Comparison of ENCODE assay signal across 30 cellular contexts in the genomic region with DNA sequence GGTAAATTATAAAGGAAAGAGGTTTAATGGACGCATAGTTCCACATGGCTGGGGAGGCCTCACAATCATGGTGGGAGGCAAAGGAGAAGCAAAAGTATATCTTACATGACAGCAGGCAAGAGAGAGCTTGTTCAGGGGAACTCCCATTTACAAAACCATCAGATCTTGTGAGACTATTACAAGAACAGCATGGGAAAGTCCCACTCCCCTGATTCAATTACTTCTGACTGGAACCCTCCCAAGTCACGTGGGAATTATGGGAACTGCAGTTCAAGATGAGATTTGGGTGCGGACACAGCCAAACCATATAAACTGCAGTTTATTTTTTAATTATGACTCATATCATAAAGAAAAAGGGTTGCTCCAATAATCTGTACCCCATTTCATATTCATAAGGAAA. TPM values are rescaled to one million over a fixed set of nuclear protein-coding genes. Genes with fewer than 3 reads are reported as not detected.
DNase-seq lines count a peak whose midpoint lies in the region; ATAC-seq and TF ChIP-seq lines count a peak whose summit lies in the region.
"Had no signal": no experiment of that assay in that cellular context is flagged by ENCODE, and none has a peak within 500 bp of the region (broad histone marks: within the 10 kb centered on the region; RNA-seq: fewer than 3 reads in every experiment).

No MANE protein-coding gene starts in this region.

- no peak overlapping the region for H3K27ac Mint-ChIP-seq in activated CD8-positive, alpha-beta T cell treated with anti-CD3 and anti-CD28 coated beads for 36 hours
- H3K27ac Mint-ChIP-seq in activated CD8-positive, alpha-beta T cell treated with anti-CD3 and anti-CD28 coated beads, Interleukin-2, amount 10 ng/mL, durations not matched to agents 7 days and 5 days = no peak overlapping the region
- H3K27ac Mint-ChIP-seq in memory B cell = no peak overlapping the region
- no peak overlapping the region for H3K27ac Mint-ChIP-seq in T-helper 2 cell treated with Interferon-gamma antibody and Interleukin-4, amounts not matched to agents 5 μg/mL and 100 μg/mL, for 36 hours
- H3K27ac Mint-ChIP-seq: B cell had no signal

- no peaks in the 10 kb centered on the region for H3K4me1 Mint-ChIP-seq in activated CD8-positive, alpha-beta T cell treated with anti-CD3 and anti-CD28 coated beads for 36 hours (ENCODE audit: low read depth)
- no peaks in the 10 kb centered on the region for H3K4me1 Mint-ChIP-seq in activated CD8-positive, alpha-beta T cell treated with anti-CD3 and anti-CD28 coated beads, Interleukin-2, amount 10 ng/mL, durations not matched to agents 7 days and 5 days (ENCODE audit: low read depth)
- no peaks in the 10 kb centered on the region for H3K4me1 Mint-ChIP-seq in memory B cell
- no peaks in the 10 kb centered on the region for H3K4me1 Mint-ChIP-seq in T-helper 2 cell treated with Interferon-gamma antibody and Interleukin-4, amounts not matched to agents 5 μg/mL and 100 μg/mL, for 36 hours (ENCODE audit: low read depth)
- H3K4me1 Mint-ChIP-seq: B cell; CD8-positive, alpha-beta memory T cell had no signal

- no peaks in the 10 kb centered on the region for H3K9me3 Mint-ChIP-seq in activated CD8-positive, alpha-beta T cell treated with anti-CD3 and anti-CD28 coated beads for 36 hours
- H3K9me3 Mint-ChIP-seq in activated CD8-positive, alpha-beta T cell treated with anti-CD3 and anti-CD28 coated beads, Interleukin-2, amount 10 ng/mL, durations not matched to agents 7 days and 5 days (ENCODE audit: insufficient read depth) = no peaks in the 10 kb centered on the region
- H3K9me3 Mint-ChIP-seq in memory B cell = peaks cover 1% of the 10 kb centered on the region
- H3K9me3 Mint-ChIP-seq in T-helper 2 cell treated with Interferon-gamma antibody and Interleukin-4, amounts not matched to agents 5 μg/mL and 100 μg/mL, for 36 hours = no peaks in the 10 kb centered on the region
- H3K9me3 Mint-ChIP-seq: CD8-positive, alpha-beta memory T cell had no signal

- intact Hi-C loops in activated CD8-positive, alpha-beta T cell treated with anti-CD3 and anti-CD28 coated beads for 36 hours (cut with micrococcal nuclease) = loop anchor here (10.0 kb wide), 1 partner anchor 76 kb away; no protein-coding TSS in a partner anchor

- peak; percentile 42 for ATAC-seq in activated CD8-positive, alpha-beta T cell treated with anti-CD3 and anti-CD28 coated beads for 36 hours
- ATAC-seq in activated CD8-positive, alpha-beta T cell treated with anti-CD3 and anti-CD28 coated beads, Interleukin-2, amount 10 ng/mL, durations not matched to agents 7 days and 5 days = no peak
- ATAC-seq in memory B cell (ENCODE audit: low read depth) (peak; percentile 73), GM18867 (IDR thresholded peaks at IDR 0.05; ENCODE audit: unreplicated experiment) (no peak)
- ATAC-seq: HepG2, K562 had no signal

- no peaks in the 10 kb centered on the region for H3K9me3 ChIP-seq in HEK293 (ENCODE audit: control insufficient read depth, insufficient read depth, low read depth, low read length)

- POLR2A ChIA-PET in activated CD8-positive, alpha-beta T cell treated with anti-CD3 and anti-CD28 coated beads for 36 hours (lab: Charles Lee) = interaction anchor here (0.6 kb wide), 1 partner anchor 425 kb away, joined by 3 read pairs; no protein-coding TSS in a partner anchor
- POLR2A ChIA-PET in activated CD8-positive, alpha-beta T cell treated with anti-CD3 and anti-CD28 coated beads, Interleukin-2, amount 10 ng/mL, durations not matched to agents 7 days and 5 days (lab: Charles Lee) = no interaction called here
- POLR2A ChIA-PET in HEK293 (lab: Yijun Ruan, JAX) = no interaction called here

- no peaks in the 10 kb centered on the region for H3K36me3 Mint-ChIP-seq in activated CD8-positive, alpha-beta T cell treated with anti-CD3 and anti-CD28 coated beads for 36 hours (ENCODE audit: low read depth)
- no peaks in the 10 kb centered on the region for H3K36me3 Mint-ChIP-seq in activated CD8-positive, alpha-beta T cell treated with anti-CD3 and anti-CD28 coated beads, Interleukin-2, amount 10 ng/mL, durations not matched to agents 7 days and 5 days (ENCODE audit: low read depth)
- peaks cover 1% of the 10 kb centered on the region for H3K36me3 Mint-ChIP-seq in memory B cell
- no peaks in the 10 kb centered on the region for H3K36me3 Mint-ChIP-seq in T-helper 2 cell treated with Interferon-gamma antibody and Interleukin-4, amounts not matched to agents 5 μg/mL and 100 μg/mL, for 36 hours (ENCODE audit: low read depth)
- H3K36me3 Mint-ChIP-seq: CD8-positive, alpha-beta memory T cell had no signal

- no peak overlapping the region for H3K4me3 ChIP-seq in HEK293 (ENCODE audit: low read depth, low read length)
- H3K4me3 ChIP-seq: K562, SK-N-MC had no signal

- DNase-seq in activated CD8-positive, alpha-beta T cell treated with anti-CD3 and anti-CD28 coated beads for 36 hours = no peak
- DNase-seq in activated CD8-positive, alpha-beta T cell treated with anti-CD3 and anti-CD28 coated beads, Interleukin-2, amount 10 ng/mL, durations not matched to agents 7 days and 5 days = no peak
- DNase-seq in CD1c-positive myeloid dendritic cell (ENCODE audit: extremely low spot score) (peak; percentile 45), memory B cell (ENCODE audit: low spot score in 2 of 2) (no peak), NCI-H2029 (lab: John Stamatoyannopoulos, UW) (no peak)
- no peak for DNase-seq in T-helper 2 cell treated with Interferon-gamma antibody and Interleukin-4, amounts not matched to agents 5 μg/mL and 100 μg/mL, for 36 hours (ENCODE audit: low spot score)
- DNase-seq: CD8-positive, alpha-beta memory T cell; DMS 273 treated with DMSO at 0.1 percent for 48 hours; DMS79 treated with DMSO at 0.1 percent for 48 hours; GF-D8; H7; Kasumi-1; NCI-H1105; NCI-H1436 treated with DMSO at 0.1 percent for 48 hours; NCI-H187 treated with DMSO at 0.1 percent for 48 hours; NCI-H2107; NCI-H446; NCI-H524 treated with DMSO at 0.1 percent for 48 hours; NCI-H774; SIG-M5 had no signal

- H3K4me1 ChIP-seq in HEK293 (ENCODE audit: control insufficient read depth, insufficient read depth, low read length) = no peaks in the 10 kb centered on the region

- CTCF ChIA-PET in activated CD8-positive, alpha-beta T cell treated with anti-CD3 and anti-CD28 coated beads for 36 hours (lab: Charles Lee) = interaction anchor here (1.5 kb wide), 1 partner anchor 87 kb away, joined by 3 read pairs; no protein-coding TSS in a partner anchor
- CTCF ChIA-PET in activated CD8-positive, alpha-beta T cell treated with anti-CD3 and anti-CD28 coated beads, Interleukin-2, amount 10 ng/mL, durations not matched to agents 7 days and 5 days (lab: Charles Lee) = interaction anchor here (1.5 kb wide), 1 partner anchor 67 kb away, joined by 6 read pairs; no protein-coding TSS in a partner anchor
- CTCF ChIA-PET in HEK293 (lab: Yijun Ruan, JAX) = interaction anchor here (1.4 kb wide), 1 partner anchor 16 kb away, joined by 9 read pairs; no protein-coding TSS in a partner anchor

- H3K36me3 ChIP-seq in HEK293 (ENCODE audit: control insufficient read depth in 2 of 2, insufficient read depth in 1 of 2, low read length in 2 of 2) = no peaks in the 10 kb centered on the region

- peaks cover 19% of the 10 kb centered on the region for H3K27me3 Mint-ChIP-seq in activated CD8-positive, alpha-beta T cell treated with anti-CD3 and anti-CD28 coated beads for 36 hours
- H3K27me3 Mint-ChIP-seq in activated CD8-positive, alpha-beta T cell treated with anti-CD3 and anti-CD28 coated beads, Interleukin-2, amount 10 ng/mL, durations not matched to agents 7 days and 5 days (ENCODE audit: low read depth) = peaks cover 33% of the 10 kb centered on the region
- peaks cover 4% of the 10 kb centered on the region for H3K27me3 Mint-ChIP-seq in memory B cell
- peaks cover 52% of the 10 kb centered on the region for H3K27me3 Mint-ChIP-seq in T-helper 2 cell treated with Interferon-gamma antibody and Interleukin-4, amounts not matched to agents 5 μg/mL and 100 μg/mL, for 36 hours (ENCODE audit: low read depth)

- TF ChIP-seq CTCF in activated CD8-positive, alpha-beta T cell treated with anti-CD3 and anti-CD28 coated beads for 36 hours (IDR thresholded peaks at IDR 0.05) = no peak
- TF ChIP-seq CTCF in HEK293 (tag by site-specific recombination; IDR thresholded peaks at IDR 0.05) = no peak

- H3K27ac ChIP-seq in HEK293 (ENCODE audit: extremely low read depth, low read depth, low read length) = no peak overlapping the region
- H3K27ac ChIP-seq: 22Rv1, C4-2B, SK-N-MC had no signal

- no peak overlapping the region for H3K4me3 Mint-ChIP-seq in activated CD8-positive, alpha-beta T cell treated with anti-CD3 and anti-CD28 coated beads for 36 hours
- H3K4me3 Mint-ChIP-seq in activated CD8-positive, alpha-beta T cell treated with anti-CD3 and anti-CD28 coated beads, Interleukin-2, amount 10 ng/mL, durations not matched to agents 7 days and 5 days = no peak overlapping the region
- no peak overlapping the region for H3K4me3 Mint-ChIP-seq in memory B cell
- H3K4me3 Mint-ChIP-seq in T-helper 2 cell treated with Interferon-gamma antibody and Interleukin-4, amounts not matched to agents 5 μg/mL and 100 μg/mL, for 36 hours = no peak overlapping the region
- H3K4me3 Mint-ChIP-seq: B cell; CD8-positive, alpha-beta memory T cell had no signal

TF ChIP-seq in HEK293, 187 proteins besides CTCF, POLR2A, EP300 and RAD21:
- TF ChIP-seq ZNF223 (tag by site-specific recombination; IDR thresholded peaks at IDR 0.05) = no peak
- TF ChIP-seq WT1 (tag by site-specific recombination; IDR thresholded peaks at IDR 0.05) = 0 out of 2 replicates have a peak, but pooled peaks have one; percentile 18

RNA-seq across cellular contexts. Expression of gene HLA-DQA2, which starts 22.3 kb away (rescaled TPM):
- total RNA-seq in activated CD8-positive, alpha-beta T cell treated with anti-CD3 and anti-CD28 coated beads for 36 hours = under 1 TPM in 1 of 2 experiments, not detected in 1; 0.18 TPM
- total RNA-seq in activated CD8-positive, alpha-beta T cell treated with anti-CD3 and anti-CD28 coated beads, Interleukin-2, amount 10 ng/mL, durations not matched to agents 7 days and 5 days = not detected
- total RNA-seq: H7, HepG2, HT-29, K562, M059J had no signal

RNA-seq across cellular contexts. Expression of gene HLA-DQB2, which starts 44.5 kb away (rescaled TPM):
- under 1 TPM in 1 of 2 experiments, not detected in 1; 0.60 TPM for total RNA-seq in activated CD8-positive, alpha-beta T cell treated with anti-CD3 and anti-CD28 coated beads for 36 hours
- total RNA-seq in activated CD8-positive, alpha-beta T cell treated with anti-CD3 and anti-CD28 coated beads, Interleukin-2, amount 10 ng/mL, durations not matched to agents 7 days and 5 days = under 1 TPM in 1 of 2 experiments, not detected in 1; 0.32 TPM
- total RNA-seq: H7, HepG2, HT-29, K562, M059J had no signal

RNA-seq across cellular contexts. Expression of gene HLA-DQB1, which starts 52.4 kb away (rescaled TPM):
- 1 to 10 TPM; 5.3 to 6.9 TPM for total RNA-seq in activated CD8-positive, alpha-beta T cell treated with anti-CD3 and anti-CD28 coated beads for 36 hours
- total RNA-seq in activated CD8-positive, alpha-beta T cell treated with anti-CD3 and anti-CD28 coated beads, Interleukin-2, amount 10 ng/mL, durations not matched to agents 7 days and 5 days = 10 to 100 TPM; 13.4 to 15.1 TPM
- total RNA-seq: HepG2, HT-29, M059J had no signal

Comparison
In these comparisons a context has a peak if more than half of its experiments do, and no peak if none do; other contexts are left out.
1. ATAC-seq: peak in activated CD8-positive, alpha-beta T cell treated with anti-CD3 and anti-CD28 coated beads for 36 hours (single experiment) and memory B cell (single experiment); none in activated CD8-positive, alpha-beta T cell treated with anti-CD3 and anti-CD28 coated beads, Interleukin-2, amount 10 ng/mL, durations not matched to agents 7 days and 5 days (single experiment) and GM18867 (single experiment).